1 cellular context compared by ENCODE assay signal in the genomic region with DNA sequence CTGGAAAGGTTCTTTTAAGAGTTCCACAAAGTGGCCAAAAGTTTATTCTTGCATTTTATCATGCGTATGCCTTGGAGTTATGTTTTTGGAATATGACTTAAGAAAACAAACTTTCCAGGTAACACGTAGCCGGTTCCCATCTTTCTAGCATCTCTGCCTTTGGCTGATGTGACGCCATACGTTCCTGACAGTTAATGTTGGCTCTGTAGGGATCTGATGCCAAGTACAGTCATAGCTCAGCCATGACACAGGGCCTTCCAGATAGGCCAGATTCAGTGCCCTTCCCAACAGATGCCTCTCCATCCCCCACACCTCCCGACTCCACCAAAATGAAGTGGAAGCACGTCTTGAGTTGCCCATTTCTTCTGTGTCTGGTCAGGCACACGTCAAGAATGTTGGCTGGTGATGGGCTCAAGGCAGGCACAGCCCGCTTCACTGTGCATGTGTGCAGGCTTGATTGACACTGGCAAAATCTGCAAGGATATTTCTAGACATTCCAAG.
TF ChIP-seq lines count a peak whose summit lies in the region.

No MANE protein-coding gene starts in this region.

TF ChIP-seq in IMR-90, 13 proteins besides CTCF, POLR2A, EP300 and RAD21 (continued from another document):
- no peak for TF ChIP-seq MXI1 (IDR thresholded peaks at IDR 0.05; ENCODE audit: borderline replicate concordance, low read depth, low read length)
- TF ChIP-seq RCOR1 (IDR thresholded peaks at IDR 0.05; ENCODE audit: insufficient replicate concordance, low read length) = no peak
- TF ChIP-seq, protein P1, sequence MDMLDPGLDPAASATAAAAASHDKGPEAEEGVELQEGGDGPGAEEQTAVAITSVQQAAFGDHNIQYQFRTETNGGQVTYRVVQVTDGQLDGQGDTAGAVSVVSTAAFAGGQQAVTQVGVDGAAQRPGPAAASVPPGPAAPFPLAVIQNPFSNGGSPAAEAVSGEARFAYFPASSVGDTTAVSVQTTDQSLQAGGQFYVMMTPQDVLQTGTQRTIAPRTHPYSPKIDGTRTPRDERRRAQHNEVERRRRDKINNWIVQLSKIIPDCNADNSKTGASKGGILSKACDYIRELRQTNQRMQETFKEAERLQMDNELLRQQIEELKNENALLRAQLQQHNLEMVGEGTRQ (IDR thresholded peaks at IDR 0.05; ENCODE audit: low read depth, low read length) = no peak
- TF ChIP-seq MAZ (IDR thresholded peaks at IDR 0.05; ENCODE audit: borderline replicate concordance, low read depth, low read length) = no peak
TF ChIP-seq in IMR-90: peak in this region for 0.
